Comparison of ENCODE assay signal across 9 cellular contexts in the genomic region with DNA sequence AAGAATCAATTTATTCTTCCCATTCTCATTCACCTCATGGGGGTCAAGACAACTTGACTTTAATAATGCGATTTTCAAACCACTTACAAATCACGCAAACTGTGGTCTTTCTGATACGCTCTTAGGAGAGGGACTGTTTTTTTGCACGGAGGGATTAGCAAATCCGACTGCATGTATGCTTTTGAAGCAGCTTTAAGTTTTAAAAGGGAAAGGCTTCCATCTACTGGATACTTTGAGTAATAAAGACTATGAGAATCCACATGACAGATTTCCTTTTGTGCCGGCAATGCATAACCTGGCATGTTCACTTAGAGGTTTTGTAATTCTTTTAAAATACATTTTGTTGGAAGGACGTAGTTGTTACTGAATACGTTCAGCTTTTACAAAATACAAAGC.
DNase-seq lines count a peak whose midpoint lies in the region; ATAC-seq lines count a peak whose summit lies in the region.
"Had no signal": no experiment of that assay in that cellular context is flagged by ENCODE, and none has a peak within 500 bp of the region (broad histone marks: within the 10 kb centered on the region; RNA-seq: fewer than 3 reads in every experiment).

No MANE protein-coding gene starts in this region.

- H3K9me3 ChIP-seq in adipocyte (ENCODE audit: control insufficient read depth, low read length): no peaks in the 10 kb centered on the region

- no peaks in the 10 kb centered on the region for H3K36me3 ChIP-seq in adipocyte (ENCODE audit: control insufficient read depth, insufficient read depth, low read length, severe bottlenecking)

- peak; percentile 53 for ATAC-seq in GM21529 (IDR thresholded peaks at IDR 0.05; ENCODE audit: unreplicated experiment)
- no peak for ATAC-seq in HG03521 (IDR thresholded peaks at IDR 0.05; ENCODE audit: unreplicated experiment)
- ATAC-seq in HG03469 (IDR thresholded peaks at IDR 0.05; ENCODE audit: unreplicated experiment): no peak

- DNase-seq in NCI-H2081 treated with DMSO at 0.1 percent for 48 hours (lab: John Stamatoyannopoulos, UW) (peak; percentile 57), adipocyte (ENCODE audit: low read depth) (peak; percentile 7), kidney tubule cell (ENCODE audit: low spot score) (peak; percentile 57), T1000 (lab: John Stamatoyannopoulos, UW) (no peak)
- DNase-seq in activated naive CD4-positive, alpha-beta T cell treated with Interleukin-2 at 50 U/mL for 16 hours: no peak
- DNase-seq: right cardiac atrium had no signal

- peak overlapping the region; percentile 73 for H3K4me3 ChIP-seq in adipocyte (ENCODE audit: low read length)

- H3K27me3 ChIP-seq in adipocyte (replicated peaks; ENCODE audit: control insufficient read depth, insufficient read depth, low read length): no peaks in the 10 kb centered on the region

- H3K9ac ChIP-seq in adipocyte (ENCODE audit: low read length): peak overlapping the region; percentile 53

- peaks cover 5% of the 10 kb centered on the region for H3K4me1 ChIP-seq in adipocyte (ENCODE audit: control insufficient read depth, insufficient read depth, low read length)

Comparison
In these comparisons a context has a peak if more than half of its experiments do, and no peak if none do; other contexts are left out.
1. DNase-seq: peak in NCI-H2081 treated with DMSO at 0.1 percent for 48 hours (single experiment), adipocyte (single experiment) and kidney tubule cell (single experiment); none in activated naive CD4-positive, alpha-beta T cell treated with Interleukin-2 at 50 U/mL for 16 hours (single experiment) and T1000 (single experiment).